In the genomic region with DNA sequence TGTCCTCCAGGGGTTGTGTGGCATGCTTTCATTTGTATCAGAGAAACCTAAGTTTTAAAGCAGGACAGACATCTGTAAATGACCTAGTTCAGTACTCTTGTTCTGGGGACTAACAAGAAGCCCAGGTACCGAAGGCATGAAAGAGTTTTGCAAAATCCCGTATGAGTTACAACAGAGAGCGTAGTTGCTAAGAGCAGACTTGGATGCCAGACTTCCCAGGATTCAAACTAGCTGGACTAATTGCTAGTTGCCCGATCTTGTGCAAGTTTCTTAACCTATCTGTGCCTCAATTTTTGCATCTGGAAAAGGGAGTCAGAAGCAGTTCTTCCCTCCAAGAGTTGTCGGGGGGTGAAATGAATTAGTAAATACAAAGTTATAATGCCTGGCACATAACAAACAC, we compare ENCODE assay signal across 37 cellular contexts. TPM values are rescaled to one million over a fixed set of nuclear protein-coding genes. Genes with fewer than 3 reads are reported as not detected.
"Had no signal": no experiment of that assay in that cellular context is flagged by ENCODE, and none has a peak within 500 bp of the region (broad histone marks: within the 10 kb centered on the region; RNA-seq: fewer than 3 reads in every experiment).

No MANE protein-coding gene starts in this region.

- H3K4me1 ChIP-seq: body of pancreas, colonic mucosa, foreskin keratinocyte, pancreas, prostate gland, thyroid gland had no signal

- H3K4me3 ChIP-seq: body of pancreas, cardiac muscle cell, colonic mucosa, heart right ventricle, lower lobe of right lung, mucosa of descending colon, pancreas, prostate gland, stomach, thyroid gland, upper lobe of right lung had no signal

- H3K27me3 ChIP-seq: body of pancreas, cardiac muscle cell, colonic mucosa, dorsolateral prefrontal cortex, foreskin keratinocyte, heart right ventricle, neutrophil, pancreas, stomach, thyroid gland, upper lobe of right lung had no signal

- H3K4me1 Mint-ChIP-seq: activated CD4-positive, alpha-beta T cell treated with anti-CD3 and anti-CD28 coated beads for 36 hours; stimulated activated memory B cell treated with anti-CD40 and anti-IgM and Interleukin-4, amounts not matched to agents 10 μg/mL and 1 μg/mL and 100 μg/mL, for 72 hours had no signal

- FAIRE-seq: endothelial cell of umbilical vein, pancreas, small intestine had no signal

- DNase-seq: activated CD4-positive, alpha-beta T cell treated with anti-CD3 and anti-CD28 coated beads for 36 hours; activated CD4-positive, alpha-beta T cell treated with anti-CD3 and anti-CD28 coated beads, Interleukin-2, amount 50 U/mL, for 48 hours; activated CD4-positive, CD25-positive, alpha-beta regulatory T cell; activated CD8-positive, alpha-beta memory T cell treated with anti-CD3 and anti-CD28 coated beads for 24 hours; activated effector memory CD4-positive, alpha-beta T cell treated with Interleukin-2 at 50 U/mL for 16 hours; activated naive CD4-positive, alpha-beta T cell treated with Interleukin-2 at 50 U/mL for 16 hours; aorta; body of pancreas; cerebellar nuclear complex; colonic mucosa; dorsolateral prefrontal cortex; effector memory CD8-positive, alpha-beta T cell; foreskin keratinocyte; heart right ventricle; kidney glomerular epithelial cell; lower lobe of right lung; mucosa of descending colon; pancreas; retina; small intestine; stimulated activated CD4-positive, alpha-beta T cell treated with anti-CD3 and anti-CD28 coated beads, Interleukin-1b, Interleukin-23, amount 100 ng/mL, for 48 hours; stimulated activated CD4-positive, alpha-beta T cell treated with anti-CD3 and anti-CD28 coated beads, Interleukin-4, amount 100 ng/mL, for 4 hours; stimulated activated CD8-positive, alpha-beta memory T cell treated with anti-CD3 and anti-CD28 coated beads, Interleukin-4, amount 100 ng/mL, for 48 hours; stomach; T-helper 1 cell; thyroid gland; upper lobe of right lung had no signal

- H3K9me3 ChIP-seq: body of pancreas, colonic mucosa, heart right ventricle, lower lobe of right lung, mucosa of descending colon, neutrophil, pancreas, prostate gland, stomach, thyroid gland, upper lobe of right lung had no signal

- H3K36me3 ChIP-seq: cardiac muscle cell, colonic mucosa, lower lobe of right lung, neutrophil, pancreas, prostate gland, stomach, thyroid gland, upper lobe of right lung had no signal

- H3K27me3 Mint-ChIP-seq: effector memory CD8-positive, alpha-beta T cell; natural killer cell treated with Interleukin-12 subunit alpha and Interleukin-12 subunit beta and Interleukin-15 and Interleukin-18, amount 100 ng/mL, for 72 hours; stimulated activated memory B cell treated with anti-CD40 and anti-IgM and Interleukin-4, amounts not matched to agents 10 μg/mL and 1 μg/mL and 100 μg/mL, for 72 hours had no signal

- ATAC-seq: activated CD4-positive, alpha-beta T cell treated with anti-CD3 and anti-CD28 coated beads for 36 hours; body of pancreas; effector memory CD8-positive, alpha-beta T cell; foreskin keratinocyte; left lobe of liver; lower lobe of right lung; mucosa of descending colon; natural killer cell treated with Interleukin-12 subunit alpha and Interleukin-12 subunit beta and Interleukin-15 and Interleukin-18, amount 100 ng/mL, for 72 hours; pancreas; sciatic nerve; stimulated activated memory B cell treated with anti-CD40 and anti-IgM and Interleukin-4, amounts not matched to agents 10 μg/mL and 1 μg/mL and 100 μg/mL, for 72 hours; upper lobe of right lung had no signal

- H3K27ac Mint-ChIP-seq: activated CD4-positive, alpha-beta T cell treated with anti-CD3 and anti-CD28 coated beads for 36 hours; activated naive CD8-positive, alpha-beta T cell; effector memory CD8-positive, alpha-beta T cell; natural killer cell treated with Interleukin-12 subunit alpha and Interleukin-12 subunit beta and Interleukin-15 and Interleukin-18, amount 100 ng/mL, for 72 hours; stimulated activated memory B cell treated with anti-CD40 and anti-IgM and Interleukin-4, amounts not matched to agents 10 μg/mL and 1 μg/mL and 100 μg/mL, for 72 hours; T-helper 2 cell treated with Interferon-gamma antibody and Interleukin-4, amounts not matched to agents 5 μg/mL and 100 μg/mL, for 36 hours had no signal

- H3K27ac ChIP-seq: body of pancreas, cardiac muscle cell, colonic mucosa, foreskin keratinocyte, lower lobe of right lung, neutrophil, pancreas, prostate gland, stomach, thyroid gland, upper lobe of right lung had no signal

- H3K36me3 Mint-ChIP-seq: activated naive CD8-positive, alpha-beta T cell; natural killer cell treated with Interleukin-12 subunit alpha and Interleukin-12 subunit beta and Interleukin-15 and Interleukin-18, amount 100 ng/mL, for 72 hours; stimulated activated memory B cell treated with anti-CD40 and anti-IgM and Interleukin-4, amounts not matched to agents 10 μg/mL and 1 μg/mL and 100 μg/mL, for 72 hours had no signal

- H3K4me3 Mint-ChIP-seq: activated CD4-positive, alpha-beta T cell treated with anti-CD3 and anti-CD28 coated beads for 36 hours; activated naive CD8-positive, alpha-beta T cell; effector memory CD8-positive, alpha-beta T cell; natural killer cell treated with Interleukin-12 subunit alpha and Interleukin-12 subunit beta and Interleukin-15 and Interleukin-18, amount 100 ng/mL, for 72 hours; stimulated activated memory B cell treated with anti-CD40 and anti-IgM and Interleukin-4, amounts not matched to agents 10 μg/mL and 1 μg/mL and 100 μg/mL, for 72 hours; T-helper 2 cell treated with Interferon-gamma antibody and Interleukin-4, amounts not matched to agents 5 μg/mL and 100 μg/mL, for 36 hours had no signal

RNA-seq across cellular contexts. Expression of gene FBXL7, which starts 20.9 kb away (rescaled TPM):
- total RNA-seq: activated CD4-positive, alpha-beta T cell treated with anti-CD3 and anti-CD28 coated beads for 36 hours; natural killer cell treated with Interleukin-12 subunit alpha and Interleukin-12 subunit beta and Interleukin-15 and Interleukin-18, amount 100 ng/mL, for 72 hours had no signal
